In genomic region chr10:16436367-16436757, GRCh38 we compare ENCODE assay signal across 2 cellular contexts.
TF ChIP-seq lines count a peak whose summit lies in the region.

No MANE protein-coding gene starts in this region.

TF ChIP-seq in GM23338, 12 proteins besides CTCF, POLR2A, EP300 and RAD21 (continued from another document):
- TF ChIP-seq, protein P1, sequence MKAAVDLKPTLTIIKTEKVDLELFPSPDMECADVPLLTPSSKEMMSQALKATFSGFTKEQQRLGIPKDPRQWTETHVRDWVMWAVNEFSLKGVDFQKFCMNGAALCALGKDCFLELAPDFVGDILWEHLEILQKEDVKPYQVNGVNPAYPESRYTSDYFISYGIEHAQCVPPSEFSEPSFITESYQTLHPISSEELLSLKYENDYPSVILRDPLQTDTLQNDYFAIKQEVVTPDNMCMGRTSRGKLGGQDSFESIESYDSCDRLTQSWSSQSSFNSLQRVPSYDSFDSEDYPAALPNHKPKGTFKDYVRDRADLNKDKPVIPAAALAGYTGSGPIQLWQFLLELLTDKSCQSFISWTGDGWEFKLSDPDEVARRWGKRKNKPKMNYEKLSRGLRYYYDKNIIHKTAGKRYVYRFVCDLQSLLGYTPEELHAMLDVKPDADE (IDR thresholded peaks at IDR 0.05) = no peak
- TF ChIP-seq CREB1 (CRISPR knock-in tag; IDR thresholded peaks at IDR 0.05; ENCODE audit: low read depth) (no peak), ZNF114 (CRISPR knock-in tag; IDR thresholded peaks at IDR 0.05) (no peak), JUNB (IDR thresholded peaks at IDR 0.05; ENCODE audit: unreplicated experiment) (no peak), POLR2AphosphoS5 (IDR thresholded peaks at IDR 0.05; ENCODE audit: low read depth) (no peak), NANOG (IDR thresholded peaks at IDR 0.05; ENCODE audit: borderline replicate concordance) (no peak), ZNF462 (CRISPR knock-in tag; IDR thresholded peaks at IDR 0.05) (no peak), ZNF331 (CRISPR knock-in tag; IDR thresholded peaks at IDR 0.05; ENCODE audit: low read depth) (no peak)

TF ChIP-seq in liver, 16 proteins besides CTCF, POLR2A, EP300 and RAD21 (continued from another document):
- TF ChIP-seq REST (IDR thresholded peaks at IDR 0.05) = no peak
- TF ChIP-seq NR2F2 (IDR thresholded peaks at IDR 0.05) = no peak
- TF ChIP-seq RXRA (IDR thresholded peaks at IDR 0.05) = no peak
- no peak for TF ChIP-seq FOXA1 (IDR thresholded peaks at IDR 0.05)
- TF ChIP-seq GABPA (IDR thresholded peaks at IDR 0.05 in 1 of 2, conservative IDR thresholded peaks at IDR 0.05 in 1 of 2) = no peak
- no peak for TF ChIP-seq TAF1 (conservative IDR thresholded peaks at IDR 0.05)
- no peak for TF ChIP-seq FOXA2 (IDR thresholded peaks at IDR 0.05)
- TF ChIP-seq, protein P2, sequence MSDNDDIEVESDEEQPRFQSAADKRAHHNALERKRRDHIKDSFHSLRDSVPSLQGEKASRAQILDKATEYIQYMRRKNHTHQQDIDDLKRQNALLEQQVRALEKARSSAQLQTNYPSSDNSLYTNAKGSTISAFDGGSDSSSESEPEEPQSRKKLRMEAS (IDR thresholded peaks at IDR 0.05) = no peak
- no peak for TF ChIP-seq YY1 (IDR thresholded peaks at IDR 0.05)
- TF ChIP-seq, protein P3, sequence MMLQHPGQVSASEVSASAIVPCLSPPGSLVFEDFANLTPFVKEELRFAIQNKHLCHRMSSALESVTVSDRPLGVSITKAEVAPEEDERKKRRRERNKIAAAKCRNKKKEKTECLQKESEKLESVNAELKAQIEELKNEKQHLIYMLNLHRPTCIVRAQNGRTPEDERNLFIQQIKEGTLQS (IDR thresholded peaks at IDR 0.05) = no peak
- no peak for TF ChIP-seq SP1 (IDR thresholded peaks at IDR 0.05)
- TF ChIP-seq HNF4G (IDR thresholded peaks at IDR 0.05) = no peak
- TF ChIP-seq HNF4A (conservative IDR thresholded peaks at IDR 0.05) = no peak
- TF ChIP-seq EGR1 (IDR thresholded peaks at IDR 0.05; ENCODE audit: low read depth in 2 of 2) = no peak
